1 cellular context compared by ENCODE assay signal in genomic region chr20:62043131-62043914, GRCh38.
TF ChIP-seq lines count a peak whose summit lies in the region.

No MANE protein-coding gene starts in this region.

TF ChIP-seq in HepG2, 621 proteins besides CTCF, POLR2A, EP300 and RAD21 (continued from another document and continues in another):
- TF ChIP-seq, protein P1, sequence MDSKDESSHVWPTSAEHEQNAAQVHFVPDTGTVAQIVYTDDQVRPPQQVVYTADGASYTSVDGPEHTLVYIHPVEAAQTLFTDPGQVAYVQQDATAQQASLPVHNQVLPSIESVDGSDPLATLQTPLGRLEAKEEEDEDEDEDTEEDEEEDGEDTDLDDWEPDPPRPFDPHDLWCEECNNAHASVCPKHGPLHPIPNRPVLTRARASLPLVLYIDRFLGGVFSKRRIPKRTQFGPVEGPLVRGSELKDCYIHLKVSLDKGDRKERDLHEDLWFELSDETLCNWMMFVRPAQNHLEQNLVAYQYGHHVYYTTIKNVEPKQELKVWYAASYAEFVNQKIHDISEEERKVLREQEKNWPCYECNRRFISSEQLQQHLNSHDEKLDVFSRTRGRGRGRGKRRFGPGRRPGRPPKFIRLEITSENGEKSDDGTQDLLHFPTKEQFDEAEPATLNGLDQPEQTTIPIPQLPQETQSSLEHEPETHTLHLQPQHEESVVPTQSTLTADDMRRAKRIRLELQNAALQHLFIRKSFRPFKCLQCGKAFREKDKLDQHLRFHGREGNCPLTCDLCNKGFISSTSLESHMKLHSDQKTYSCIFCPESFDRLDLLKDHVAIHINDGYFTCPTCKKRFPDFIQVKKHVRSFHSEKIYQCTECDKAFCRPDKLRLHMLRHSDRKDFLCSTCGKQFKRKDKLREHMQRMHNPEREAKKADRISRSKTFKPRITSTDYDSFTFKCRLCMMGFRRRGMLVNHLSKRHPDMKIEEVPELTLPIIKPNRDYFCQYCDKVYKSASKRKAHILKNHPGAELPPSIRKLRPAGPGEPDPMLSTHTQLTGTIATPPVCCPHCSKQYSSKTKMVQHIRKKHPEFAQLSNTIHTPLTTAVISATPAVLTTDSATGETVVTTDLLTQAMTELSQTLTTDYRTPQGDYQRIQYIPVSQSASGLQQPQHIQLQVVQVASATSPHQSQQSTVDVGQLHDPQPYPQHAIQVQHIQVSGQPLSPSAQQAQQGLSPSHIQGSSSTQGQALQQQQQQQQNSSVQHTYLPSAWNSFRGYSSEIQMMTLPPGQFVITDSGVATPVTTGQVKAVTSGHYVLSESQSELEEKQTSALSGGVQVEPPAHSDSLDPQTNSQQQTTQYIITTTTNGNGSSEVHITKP (CRISPR knock-in tag; IDR thresholded peaks at IDR 0.05; ENCODE audit: low read depth) = 0 out of 2 replicates have a peak, but pooled peaks have one; percentile 57
- peak; percentile 86; the same call in 1 of the 2 replicates for TF ChIP-seq MXD4 (CRISPR knock-in tag; IDR thresholded peaks at IDR 0.05)
- no peak for TF ChIP-seq NFATC3 (CRISPR knock-in tag; IDR thresholded peaks at IDR 0.05)
- TF ChIP-seq FOXP1 (IDR thresholded peaks at IDR 0.05) = no peak
- peak; percentile 47; the same call in 1 of the 2 replicates for TF ChIP-seq FOXP1 (CRISPR knock-in tag; IDR thresholded peaks at IDR 0.05)
- TF ChIP-seq SRSF1 (optimal IDR thresholded peaks at IDR 0.05; ENCODE audit: low read depth, low read length) = no peak
- TF ChIP-seq SMARCC2 (IDR thresholded peaks at IDR 0.05) = no peak
- no peak; the same call in 1 of the 2 replicates for TF ChIP-seq MEIS2 (CRISPR knock-in tag; IDR thresholded peaks at IDR 0.05)
- TF ChIP-seq ZFP62 (CRISPR knock-in tag; IDR thresholded peaks at IDR 0.05) = no peak
- no peak for TF ChIP-seq PAX8 (CRISPR knock-in tag; IDR thresholded peaks at IDR 0.05; ENCODE audit: borderline replicate concordance)
- TF ChIP-seq U2AF1 (optimal IDR thresholded peaks at IDR 0.05; ENCODE audit: low read depth, low read length) = no peak
- TF ChIP-seq SETDB1 (CRISPR knock-in tag; IDR thresholded peaks at IDR 0.05; ENCODE audit: borderline replicate concordance) = no peak
- TF ChIP-seq ZFP36 (IDR thresholded peaks at IDR 0.05; ENCODE audit: borderline replicate concordance, low read depth, low read length, partially characterized antibody) = no peak
- TF ChIP-seq RFXAP (CRISPR knock-in tag; IDR thresholded peaks at IDR 0.05; ENCODE audit: borderline replicate concordance) = no peak; the same call in 1 of the 2 replicates
- no peak for TF ChIP-seq GTF3A (CRISPR knock-in tag; conservative IDR thresholded peaks at IDR 0.05)
- TF ChIP-seq ZNF496 (CRISPR knock-in tag; IDR thresholded peaks at IDR 0.05; ENCODE audit: insufficient replicate concordance) = no peak
- peak; percentile 67 for TF ChIP-seq KDM2A (CRISPR knock-in tag; IDR thresholded peaks at IDR 0.05; ENCODE audit: borderline replicate concordance, low read depth)
- TF ChIP-seq, protein P2, sequence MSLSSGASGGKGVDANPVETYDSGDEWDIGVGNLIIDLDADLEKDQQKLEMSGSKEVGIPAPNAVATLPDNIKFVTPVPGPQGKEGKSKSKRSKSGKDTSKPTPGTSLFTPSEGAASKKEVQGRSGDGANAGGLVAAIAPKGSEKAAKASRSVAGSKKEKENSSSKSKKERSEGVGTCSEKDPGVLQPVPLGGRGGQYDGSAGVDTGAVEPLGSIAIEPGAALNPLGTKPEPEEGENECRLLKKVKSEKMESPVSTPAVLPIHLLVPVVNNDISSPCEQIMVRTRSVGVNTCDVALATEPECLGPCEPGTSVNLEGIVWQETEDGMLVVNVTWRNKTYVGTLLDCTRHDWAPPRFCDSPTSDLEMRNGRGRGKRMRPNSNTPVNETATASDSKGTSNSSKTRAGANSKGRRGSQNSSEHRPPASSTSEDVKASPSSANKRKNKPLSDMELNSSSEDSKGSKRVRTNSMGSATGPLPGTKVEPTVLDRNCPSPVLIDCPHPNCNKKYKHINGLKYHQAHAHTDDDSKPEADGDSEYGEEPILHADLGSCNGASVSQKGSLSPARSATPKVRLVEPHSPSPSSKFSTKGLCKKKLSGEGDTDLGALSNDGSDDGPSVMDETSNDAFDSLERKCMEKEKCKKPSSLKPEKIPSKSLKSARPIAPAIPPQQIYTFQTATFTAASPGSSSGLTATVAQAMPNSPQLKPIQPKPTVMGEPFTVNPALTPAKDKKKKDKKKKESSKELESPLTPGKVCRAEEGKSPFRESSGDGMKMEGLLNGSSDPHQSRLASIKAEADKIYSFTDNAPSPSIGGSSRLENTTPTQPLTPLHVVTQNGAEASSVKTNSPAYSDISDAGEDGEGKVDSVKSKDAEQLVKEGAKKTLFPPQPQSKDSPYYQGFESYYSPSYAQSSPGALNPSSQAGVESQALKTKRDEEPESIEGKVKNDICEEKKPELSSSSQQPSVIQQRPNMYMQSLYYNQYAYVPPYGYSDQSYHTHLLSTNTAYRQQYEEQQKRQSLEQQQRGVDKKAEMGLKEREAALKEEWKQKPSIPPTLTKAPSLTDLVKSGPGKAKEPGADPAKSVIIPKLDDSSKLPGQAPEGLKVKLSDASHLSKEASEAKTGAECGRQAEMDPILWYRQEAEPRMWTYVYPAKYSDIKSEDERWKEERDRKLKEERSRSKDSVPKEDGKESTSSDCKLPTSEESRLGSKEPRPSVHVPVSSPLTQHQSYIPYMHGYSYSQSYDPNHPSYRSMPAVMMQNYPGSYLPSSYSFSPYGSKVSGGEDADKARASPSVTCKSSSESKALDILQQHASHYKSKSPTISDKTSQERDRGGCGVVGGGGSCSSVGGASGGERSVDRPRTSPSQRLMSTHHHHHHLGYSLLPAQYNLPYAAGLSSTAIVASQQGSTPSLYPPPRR (CRISPR knock-in tag; IDR thresholded peaks at IDR 0.05; ENCODE audit: borderline replicate concordance) = no peak
- no peak for TF ChIP-seq NAIF1 (CRISPR knock-in tag; IDR thresholded peaks at IDR 0.05; ENCODE audit: borderline replicate concordance)
- no peak for TF ChIP-seq KDM1A (CRISPR knock-in tag; IDR thresholded peaks at IDR 0.05)
- no peak for TF ChIP-seq ZKSCAN5 (CRISPR knock-in tag; IDR thresholded peaks at IDR 0.05)
- no peak for TF ChIP-seq ZNF546 (CRISPR knock-in tag; conservative IDR thresholded peaks at IDR 0.05)
- no peak for TF ChIP-seq ZNF30 (CRISPR knock-in tag; IDR thresholded peaks at IDR 0.05)
- TF ChIP-seq DPF2 (CRISPR knock-in tag; IDR thresholded peaks at IDR 0.05; ENCODE audit: borderline replicate concordance, low read depth) = peak; percentile 85; the same call in 1 of the 2 replicates
- TF ChIP-seq ZFAT (CRISPR knock-in tag; conservative IDR thresholded peaks at IDR 0.05) = no peak
- no peak for TF ChIP-seq ARHGAP35 (CRISPR knock-in tag; IDR thresholded peaks at IDR 0.05; ENCODE audit: borderline replicate concordance)
- no peak for TF ChIP-seq RARG (CRISPR knock-in tag; IDR thresholded peaks at IDR 0.05; ENCODE audit: low read depth)
- no peak for TF ChIP-seq BRD4 (CRISPR knock-in tag; IDR thresholded peaks at IDR 0.05)
- TF ChIP-seq, protein P3, sequence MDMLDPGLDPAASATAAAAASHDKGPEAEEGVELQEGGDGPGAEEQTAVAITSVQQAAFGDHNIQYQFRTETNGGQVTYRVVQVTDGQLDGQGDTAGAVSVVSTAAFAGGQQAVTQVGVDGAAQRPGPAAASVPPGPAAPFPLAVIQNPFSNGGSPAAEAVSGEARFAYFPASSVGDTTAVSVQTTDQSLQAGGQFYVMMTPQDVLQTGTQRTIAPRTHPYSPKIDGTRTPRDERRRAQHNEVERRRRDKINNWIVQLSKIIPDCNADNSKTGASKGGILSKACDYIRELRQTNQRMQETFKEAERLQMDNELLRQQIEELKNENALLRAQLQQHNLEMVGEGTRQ (IDR thresholded peaks at IDR 0.05; ENCODE audit: low read depth, low read length) = no peak
- TF ChIP-seq, protein P3 (CRISPR knock-in tag; IDR thresholded peaks at IDR 0.05; ENCODE audit: borderline replicate concordance) = no peak
- no peak for TF ChIP-seq TRIM24 (CRISPR knock-in tag; IDR thresholded peaks at IDR 0.05)
- TF ChIP-seq, protein P4, sequence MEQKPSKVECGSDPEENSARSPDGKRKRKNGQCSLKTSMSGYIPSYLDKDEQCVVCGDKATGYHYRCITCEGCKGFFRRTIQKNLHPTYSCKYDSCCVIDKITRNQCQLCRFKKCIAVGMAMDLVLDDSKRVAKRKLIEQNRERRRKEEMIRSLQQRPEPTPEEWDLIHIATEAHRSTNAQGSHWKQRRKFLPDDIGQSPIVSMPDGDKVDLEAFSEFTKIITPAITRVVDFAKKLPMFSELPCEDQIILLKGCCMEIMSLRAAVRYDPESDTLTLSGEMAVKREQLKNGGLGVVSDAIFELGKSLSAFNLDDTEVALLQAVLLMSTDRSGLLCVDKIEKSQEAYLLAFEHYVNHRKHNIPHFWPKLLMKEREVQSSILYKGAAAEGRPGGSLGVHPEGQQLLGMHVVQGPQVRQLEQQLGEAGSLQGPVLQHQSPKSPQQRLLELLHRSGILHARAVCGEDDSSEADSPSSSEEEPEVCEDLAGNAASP (CRISPR knock-in tag; IDR thresholded peaks at IDR 0.05; ENCODE audit: borderline replicate concordance) = peak; percentile 91
- TF ChIP-seq, protein P5, sequence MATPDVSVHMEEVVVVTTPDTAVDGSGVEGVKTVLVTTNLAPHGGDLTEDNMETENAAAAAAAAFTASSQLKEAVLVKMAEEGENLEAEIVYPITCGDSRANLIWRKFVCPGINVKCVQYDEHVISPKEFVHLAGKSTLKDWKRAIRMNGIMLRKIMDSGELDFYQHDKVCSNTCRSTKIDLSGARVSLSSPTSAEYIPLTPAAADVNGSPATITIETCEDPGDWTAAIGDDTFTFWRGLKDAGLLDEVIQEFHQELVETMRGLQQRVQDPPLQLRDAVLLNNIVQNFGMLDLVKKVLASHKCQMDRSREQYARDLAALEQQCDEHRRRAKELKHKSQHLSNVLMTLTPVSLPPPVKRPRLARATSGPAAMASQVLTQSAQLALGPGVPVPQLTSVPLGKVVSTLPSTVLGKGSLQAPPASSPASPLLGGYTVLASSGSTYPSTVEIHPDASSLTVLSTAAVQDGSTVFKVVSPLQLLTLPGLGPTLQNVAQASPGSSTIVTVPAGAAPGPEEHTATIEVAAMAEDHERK (CRISPR knock-in tag; IDR thresholded peaks at IDR 0.05; ENCODE audit: low read depth) = no peak
- peak; percentile 77; the same call in 1 of the 2 replicates for TF ChIP-seq MIER3 (CRISPR knock-in tag; IDR thresholded peaks at IDR 0.05; ENCODE audit: borderline replicate concordance)
- TF ChIP-seq ZSCAN30 (CRISPR knock-in tag; IDR thresholded peaks at IDR 0.05) = no peak
- peak; percentile 36; the same call in 1 of the 2 replicates for TF ChIP-seq ISL2 (CRISPR knock-in tag; IDR thresholded peaks at IDR 0.05)
- no peak for TF ChIP-seq ZNF44 (CRISPR knock-in tag; IDR thresholded peaks at IDR 0.05)
- no peak for TF ChIP-seq POLR2G (IDR thresholded peaks at IDR 0.05; ENCODE audit: low read depth, low read length)
- no peak for TF ChIP-seq ZSCAN22 (CRISPR knock-in tag; IDR thresholded peaks at IDR 0.05)
- no peak for TF ChIP-seq LRRFIP1 (CRISPR knock-in tag; conservative IDR thresholded peaks at IDR 0.05)
- no peak for TF ChIP-seq FOXO4 (CRISPR knock-in tag; conservative IDR thresholded peaks at IDR 0.05)
- no peak for TF ChIP-seq ATRX (CRISPR knock-in tag; IDR thresholded peaks at IDR 0.05; ENCODE audit: borderline replicate concordance)
- no peak for TF ChIP-seq ZNF678 (CRISPR knock-in tag; IDR thresholded peaks at IDR 0.05)
- no peak for TF ChIP-seq AGO2 (optimal IDR thresholded peaks at IDR 0.05; ENCODE audit: low read depth, low read length)
- TF ChIP-seq ZNF34 (CRISPR knock-in tag; IDR thresholded peaks at IDR 0.05; ENCODE audit: borderline replicate concordance) = no peak
